ENCODE assay signal across 9 cellular contexts in genomic region chr17:32488177-32488542, GRCh38. TPM values are rescaled to one million over a fixed set of nuclear protein-coding genes. Genes with fewer than 3 reads are reported as not detected.
DNase-seq lines count a peak whose midpoint lies in the region; ATAC-seq, FAIRE-seq and TF ChIP-seq lines count a peak whose summit lies in the region.
"Had no signal": no experiment of that assay in that cellular context is flagged by ENCODE, and none has a peak within 500 bp of the region (broad histone marks: within the 10 kb centered on the region; RNA-seq: fewer than 3 reads in every experiment).

No MANE protein-coding gene starts in this region.

- H3K4me3 ChIP-seq in A549 = no peak overlapping the region
- peak overlapping the region; percentile 94 for H3K4me3 ChIP-seq in GM12864 (ENCODE audit: low read depth, low read length)
- H3K4me3 ChIP-seq in sigmoid colon = no peak overlapping the region

- H3K27me3 ChIP-seq in layer of hippocampus (ENCODE audit: control insufficient read depth, insufficient read depth, low read length) = no peaks in the 10 kb centered on the region
- H3K27me3 ChIP-seq in sigmoid colon = no peaks in the 10 kb centered on the region

- no peak for FAIRE-seq in A549 (lab: Jason Lieb, UNC)

- POLR2A ChIA-PET in A549 (lab: Yijun Ruan, JAX) = no interaction called here

- CTCF ChIA-PET in A549 (lab: Yijun Ruan, JAX) = interaction anchor here (1.1 to 23.7 kb wide), 5 partner anchors 12 to 267 kb away, joined by 4 to 298 read pairs (median 5); partner anchors contain the start of gene PSMD11

- H3K4me1 Mint-ChIP-seq in activated T-helper 17 cell treated with anti-CD3 and anti-CD28 coated beads, Interleukin-2, amount 50 U/mL, for 72 hours = peaks cover 20% of the 10 kb centered on the region

- no peak overlapping the region; a peak in 1 of 6 replicates for H3K27ac ChIP-seq in A549
- H3K27ac ChIP-seq in layer of hippocampus (ENCODE audit: low read depth, low read length) = peak overlapping the region; percentile 46
- no peak overlapping the region for H3K27ac ChIP-seq in sigmoid colon

- ATAC-seq in A549 = no peak
- no peak for ATAC-seq in activated T-helper 17 cell treated with anti-CD3 and anti-CD28 coated beads, Interleukin-2, amount 50 U/mL, for 72 hours (replicated peaks)

- intact Hi-C loops in sigmoid colon (cut with DNase I) = loop anchor here (10.0 kb wide), 1 partner anchor 387 kb away; the partner anchor contains the start of gene MYO1D

- peaks cover 45% of the 10 kb centered on the region for H3K36me3 Mint-ChIP-seq in activated T-helper 17 cell treated with anti-CD3 and anti-CD28 coated beads, Interleukin-2, amount 50 U/mL, for 72 hours (ENCODE audit: low read depth)

- no peaks in the 10 kb centered on the region for H3K9me3 Mint-ChIP-seq in activated T-helper 17 cell treated with anti-CD3 and anti-CD28 coated beads, Interleukin-2, amount 50 U/mL, for 72 hours

- no peak for TF ChIP-seq RAD21 in A549 (conservative IDR thresholded peaks at IDR 0.05 in 1 of 2, IDR thresholded peaks at IDR 0.05 in 1 of 2)

- TF ChIP-seq CTCF in A549 (IDR thresholded peaks at IDR 0.05) = no peak
- TF ChIP-seq CTCF in GM12864 (IDR thresholded peaks at IDR 0.05; ENCODE audit: low read depth, low read length, missing control alignments) = no peak
- TF ChIP-seq CTCF in sigmoid colon (IDR thresholded peaks at IDR 0.05) = no peak

- peak overlapping the region; percentile 82 for H3K27ac Mint-ChIP-seq in activated T-helper 17 cell treated with anti-CD3 and anti-CD28 coated beads, Interleukin-2, amount 50 U/mL, for 72 hours

- DNase-seq in A549 (ENCODE audit: low read depth in 1 of 2, low spot score in 1 of 2) = no peak
- DNase-seq in GM12864 (ENCODE audit: low read depth) = no peak
- DNase-seq in UCSD-AML1 (lab: John Stamatoyannopoulos, UW; ENCODE audit: unreplicated experiment) = no peak
- no peak for DNase-seq in HT-29 (ENCODE audit: low spot score)
- DNase-seq in HCEC 1CT = no peak
- no peak for DNase-seq in sigmoid colon
- DNase-seq: activated effector memory CD4-positive, alpha-beta T cell treated with Interleukin-2 at 50 U/mL for 16 hours had no signal

- peak overlapping the region; percentile 93 for H3K4me2 ChIP-seq in A549

- no peaks in the 10 kb centered on the region for H3K36me3 ChIP-seq in sigmoid colon

- H3K4me3 Mint-ChIP-seq in activated T-helper 17 cell treated with anti-CD3 and anti-CD28 coated beads, Interleukin-2, amount 50 U/mL, for 72 hours = peak overlapping the region; percentile 94

- H3K9me3 ChIP-seq in A549 (no peaks in the 10 kb centered on the region), sigmoid colon (no peaks in the 10 kb centered on the region)

- TF ChIP-seq POLR2A in A549 (IDR thresholded peaks at IDR 0.05; ENCODE audit: low read length) (no peak), sigmoid colon (IDR thresholded peaks at IDR 0.05) (no peak)

- 97% methylated on average over 16 of the region's 16 CpGs for WGBS in A549 (ENCODE audit: missing lambda C conversion rate)
- WGBS in sigmoid colon, 2 donors = 92 to 94% methylated on average over 16 of the region's 16 CpGs

- no peaks in the 10 kb centered on the region for H3K27me3 Mint-ChIP-seq in activated T-helper 17 cell treated with anti-CD3 and anti-CD28 coated beads, Interleukin-2, amount 50 U/mL, for 72 hours

- TF ChIP-seq EP300 in A549 (IDR thresholded peaks at IDR 0.05) = no peak
- no peak for TF ChIP-seq EP300 in sigmoid colon (IDR thresholded peaks at IDR 0.05)

- peaks cover 6% of the 10 kb centered on the region; the same call in 1 of the 3 replicates for H3K4me1 ChIP-seq in A549
- peaks cover 0 to 27% (median 25%) of the 10 kb centered on the region in 4 donors for H3K4me1 ChIP-seq in sigmoid colon

TF ChIP-seq in A549, 52 proteins besides CTCF, POLR2A, EP300 and RAD21:
- TF ChIP-seq HOXB13 (CRISPR knock-in tag; IDR thresholded peaks at IDR 0.05; ENCODE audit: low read depth) (no peak), HOXA7 (CRISPR knock-in tag; IDR thresholded peaks at IDR 0.05) (no peak), RARB (CRISPR knock-in tag; IDR thresholded peaks at IDR 0.05) (no peak), ZC3H11A (IDR thresholded peaks at IDR 0.05) (no peak), TP53 (CRISPR knock-in tag; IDR thresholded peaks at IDR 0.05) (no peak), MAFK (IDR thresholded peaks at IDR 0.05; ENCODE audit: partially characterized antibody) (no peak), RCOR1 (IDR thresholded peaks at IDR 0.05; ENCODE audit: low read depth, low read length) (no peak), FOSL2 (IDR thresholded peaks at IDR 0.05) (no peak), FOSL2 (CRISPR knock-in tag; IDR thresholded peaks at IDR 0.05) (no peak), MAX (IDR thresholded peaks at IDR 0.05) (no peak), CBX2 (IDR thresholded peaks at IDR 0.05; ENCODE audit: borderline replicate concordance, low read depth) (no peak), ZNF302 (CRISPR knock-in tag; IDR thresholded peaks at IDR 0.05) (no peak), JUN (IDR thresholded peaks at IDR 0.05) (no peak), RNF2 (IDR thresholded peaks at IDR 0.05; ENCODE audit: borderline replicate concordance, low read depth) (no peak)
- TF ChIP-seq, protein P1, sequence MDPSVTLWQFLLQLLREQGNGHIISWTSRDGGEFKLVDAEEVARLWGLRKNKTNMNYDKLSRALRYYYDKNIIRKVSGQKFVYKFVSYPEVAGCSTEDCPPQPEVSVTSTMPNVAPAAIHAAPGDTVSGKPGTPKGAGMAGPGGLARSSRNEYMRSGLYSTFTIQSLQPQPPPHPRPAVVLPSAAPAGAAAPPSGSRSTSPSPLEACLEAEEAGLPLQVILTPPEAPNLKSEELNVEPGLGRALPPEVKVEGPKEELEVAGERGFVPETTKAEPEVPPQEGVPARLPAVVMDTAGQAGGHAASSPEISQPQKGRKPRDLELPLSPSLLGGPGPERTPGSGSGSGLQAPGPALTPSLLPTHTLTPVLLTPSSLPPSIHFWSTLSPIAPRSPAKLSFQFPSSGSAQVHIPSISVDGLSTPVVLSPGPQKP (IDR thresholded peaks at IDR 0.05; ENCODE audit: low read depth, low read length) = no peak

RNA-seq across cellular contexts. Expression of gene CDK5R1, which starts 1.4 kb away (rescaled TPM):
- polyA plus RNA-seq in A549 (2011; rRNA removed) (0.93 and 1.1 TPM in 2 replicates), A549 (2017; fragmentation: RNase III; extraction: RNeasy Plus Mini Kit Qiagen cat#74134 plus additional on column Dnase treatment) (2.4 to 3.0 TPM (median 2.8 TPM) in 3 replicates), sigmoid colon (1 to 10 TPM in 1 of 3 donors, under 1 TPM in 2; under 0.01 to 3.8 (median 0.46) TPM)
- 1.2 and 1.8 TPM in 2 replicates for polyA plus RNA-seq in A549 (2012; cell fraction: cytosol; rRNA removed)
- 2.8 and 3.2 TPM in 2 replicates for polyA plus RNA-seq in A549 (2012; cell fraction: nucleus; rRNA removed)
- 0.62 and 0.88 TPM in 2 replicates for polyA minus RNA-seq in A549 (2011; rRNA and poly(A)+ RNA removed)
- 10 to 100 TPM in 1 of 2 donors, 1 to 10 TPM in 1; 3.6 to 13.0 TPM for total RNA-seq in activated T-helper 17 cell treated with anti-CD3 and anti-CD28 coated beads, Interleukin-2, amount 50 U/mL, for 72 hours
- total RNA-seq in HT-29 (2014; rRNA removed; shearing (Covaris generic)) = 3.0 and 4.0 TPM in 2 replicates
- 1 to 10 TPM in 3 of 4 donors, under 1 TPM in 1; 0.81 to 1.2 (median 1.1) TPM for total RNA-seq in sigmoid colon

RNA-seq across cellular contexts. Expression of gene PSMD11, which starts 43.9 kb away (rescaled TPM):
- polyA plus RNA-seq in A549 (2011; rRNA removed) (228 and 235 TPM in 2 replicates), A549 (2017; fragmentation: RNase III; extraction: RNeasy Plus Mini Kit Qiagen cat#74134 plus additional on column Dnase treatment) (186 to 195 TPM (median 194 TPM) in 3 replicates), sigmoid colon (10 to 100 TPM; 42.0 to 71.7 (median 52.2) TPM)
- polyA plus RNA-seq in A549 (2012; cell fraction: cytosol; rRNA removed) = 127 and 157 TPM in 2 replicates
- 74.8 and 102 TPM in 2 replicates for polyA plus RNA-seq in A549 (2012; cell fraction: nucleus; rRNA removed)
- polyA minus RNA-seq in A549 (2011; rRNA and poly(A)+ RNA removed) = 234 and 271 TPM in 2 replicates
- 100 to 1,000 TPM; 108 to 161 TPM for total RNA-seq in activated T-helper 17 cell treated with anti-CD3 and anti-CD28 coated beads, Interleukin-2, amount 50 U/mL, for 72 hours
- total RNA-seq in HT-29 (2014; rRNA removed; shearing (Covaris generic)) = 110 and 122 TPM in 2 replicates
- total RNA-seq in sigmoid colon = 10 to 100 TPM; 42.4 to 59.8 (median 43.2) TPM
